ENCODE assay signal across 16 cellular contexts in the genomic region with DNA sequence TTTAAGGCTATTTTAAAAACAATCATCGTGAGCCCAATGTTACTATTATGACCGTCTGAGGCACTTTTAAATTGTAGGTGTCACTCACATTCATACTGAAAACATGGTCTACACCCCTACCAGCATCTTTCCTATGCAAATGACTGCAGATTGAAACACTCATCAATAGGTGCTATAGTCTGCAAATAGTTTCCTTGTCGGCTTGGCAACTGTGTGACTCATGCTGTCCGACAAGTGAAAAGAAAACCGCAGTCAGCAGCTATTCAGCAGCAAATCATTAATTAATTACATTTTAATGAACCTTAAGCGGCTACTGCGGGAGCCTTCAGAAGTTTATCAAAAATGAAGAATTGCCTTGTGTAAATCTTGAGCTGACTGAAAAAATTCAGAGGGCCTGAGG.
DNase-seq lines count a peak whose midpoint lies in the region; ATAC-seq and TF ChIP-seq lines count a peak whose summit lies in the region.
"Had no signal": no experiment of that assay in that cellular context is flagged by ENCODE, and none has a peak within 500 bp of the region (broad histone marks: within the 10 kb centered on the region; RNA-seq: fewer than 3 reads in every experiment).

No MANE protein-coding gene starts in this region.

- peak overlapping the region; percentile 61 for H3K27ac Mint-ChIP-seq in endodermal cell
- peak overlapping the region in 2 of 3 experiments; percentile 21 to 82 for H3K27ac Mint-ChIP-seq in nephron
- H3K27ac Mint-ChIP-seq in activated CD4-positive, alpha-beta memory T cell treated with anti-CD3 and anti-CD28 coated beads for 36 hours, result no peak overlapping the region
- H3K27ac Mint-ChIP-seq: activated B cell treated with CpG ODN at 0.5 μM for 24 hours; activated naive CD8-positive, alpha-beta T cell treated with anti-CD3 and anti-CD28 coated beads for 36 hours; stimulated activated naive CD8-positive, alpha-beta T cell treated with anti-CD3 and anti-CD28 coated beads, Interleukin-15, Interleukin-2, amounts not matched to agents 100 ng/mL and 50 ng/mL, for 24 hours had no signal

- no peaks in the 10 kb centered on the region for H3K79me2 ChIP-seq in osteoblast (ENCODE audit: insufficient read depth, low read length)

- H3K9me3 ChIP-seq in Panc1 (ENCODE audit: control insufficient read depth, insufficient read depth, low read depth, low read length) (no peaks in the 10 kb centered on the region), endodermal cell (ENCODE audit: control insufficient read depth, low read length) (no peaks in the 10 kb centered on the region), osteoblast (ENCODE audit: low read depth, low read length) (no peaks in the 10 kb centered on the region)
- H3K9me3 ChIP-seq: BLaER1 had no signal

- H3K9ac ChIP-seq in endodermal cell (ENCODE audit: extremely low read depth, low read length, poor library complexity, severe bottlenecking), result no peak overlapping the region
- H3K9ac ChIP-seq: BLaER1 had no signal

- H3K27me3 ChIP-seq in Panc1 (ENCODE audit: control insufficient read depth, insufficient read depth, low read length), result no peaks in the 10 kb centered on the region
- H3K27me3 ChIP-seq in endodermal cell (ENCODE audit: control insufficient read depth, insufficient read depth, low read length, poor library complexity, severe bottlenecking), result no peaks in the 10 kb centered on the region
- no peaks in the 10 kb centered on the region for H3K27me3 ChIP-seq in osteoblast (ENCODE audit: insufficient read depth, low read length)
- H3K27me3 ChIP-seq: BLaER1 had no signal

- H3K27me3 Mint-ChIP-seq in endodermal cell (ENCODE audit: insufficient read depth), result no peaks in the 10 kb centered on the region
- no peaks in the 10 kb centered on the region for H3K27me3 Mint-ChIP-seq in nephron (ENCODE audit: low read depth)
- no peaks in the 10 kb centered on the region for H3K27me3 Mint-ChIP-seq in activated CD4-positive, alpha-beta memory T cell treated with anti-CD3 and anti-CD28 coated beads for 36 hours
- H3K27me3 Mint-ChIP-seq: activated B cell treated with CpG ODN at 0.5 μM for 24 hours; activated naive CD8-positive, alpha-beta T cell treated with anti-CD3 and anti-CD28 coated beads for 36 hours; stimulated activated naive CD8-positive, alpha-beta T cell treated with anti-CD3 and anti-CD28 coated beads, Interleukin-15, Interleukin-2, amounts not matched to agents 100 ng/mL and 50 ng/mL, for 24 hours had no signal

- no peaks in the 10 kb centered on the region for H3K36me3 Mint-ChIP-seq in endodermal cell (ENCODE audit: low read depth)
- peaks cover 9% of the 10 kb centered on the region for H3K36me3 Mint-ChIP-seq in nephron (ENCODE audit: low read depth)
- H3K36me3 Mint-ChIP-seq in activated CD4-positive, alpha-beta memory T cell treated with anti-CD3 and anti-CD28 coated beads for 36 hours, result no peaks in the 10 kb centered on the region
- H3K36me3 Mint-ChIP-seq: activated naive CD8-positive, alpha-beta T cell treated with anti-CD3 and anti-CD28 coated beads for 36 hours had no signal

- no peak overlapping the region for H3K4me2 ChIP-seq in osteoblast (ENCODE audit: insufficient read depth, low read length)
- H3K4me2 ChIP-seq: BLaER1 had no signal

- 11 to 29% methylated on average over 4 to 7 of the region's 7 CpGs for WGBS in endodermal cell (ENCODE audit: insufficient coverage in 1 of 2, insufficient read length in 1 of 2), 2 experiments

- no TSS peak for BruUV-seq in Panc1 (replicated peaks; lab: Mats Ljungman, UMichigan)

- peak overlapping the region; percentile 87 for H3K27ac ChIP-seq in Panc1 (ENCODE audit: low read length)
- peak overlapping the region; percentile 21 for H3K27ac ChIP-seq in endodermal cell (ENCODE audit: low read depth, low read length)
- no peak overlapping the region for H3K27ac ChIP-seq in osteoblast (ENCODE audit: low read depth, low read length)
- H3K27ac ChIP-seq: BLaER1 had no signal

- no peaks in the 10 kb centered on the region for H4K20me1 ChIP-seq in osteoblast (ENCODE audit: insufficient read depth, low read length)
- H4K20me1 ChIP-seq: BLaER1 had no signal

- CTCF ChIA-PET in Panc1 (lab: Charles Lee), result no interaction called here
- CTCF ChIA-PET in activated CD4-positive, alpha-beta memory T cell treated with anti-CD3 and anti-CD28 coated beads for 36 hours (lab: Charles Lee), result no interaction called here

- H3K4me1 Mint-ChIP-seq in endodermal cell (peaks cover 28% of the 10 kb centered on the region), nephron (peaks cover 15% of the 10 kb centered on the region)
- no peaks in the 10 kb centered on the region for H3K4me1 Mint-ChIP-seq in activated CD4-positive, alpha-beta memory T cell treated with anti-CD3 and anti-CD28 coated beads for 36 hours (ENCODE audit: low read depth)
- H3K4me1 Mint-ChIP-seq: activated B cell treated with CpG ODN at 0.5 μM for 24 hours; activated naive CD8-positive, alpha-beta T cell treated with anti-CD3 and anti-CD28 coated beads for 36 hours had no signal

- TF ChIP-seq CTCF in Panc1 (IDR thresholded peaks at IDR 0.05), result no peak
- TF ChIP-seq CTCF in endodermal cell (conservative IDR thresholded peaks at IDR 0.05), result no peak
- no peak for TF ChIP-seq CTCF in nephron (IDR thresholded peaks at IDR 0.05; ENCODE audit: unreplicated experiment in 3 of 3)
- no peak for TF ChIP-seq CTCF in osteoblast (IDR thresholded peaks at IDR 0.05; ENCODE audit: extremely low read depth, low read depth, low read length)

- no peak for DNase-seq in Panc1 (ENCODE audit: low read depth, low spot score)
- DNase-seq in endodermal cell, result peak; percentile 58
- no peak for DNase-seq in activated CD4-positive, alpha-beta T cell treated with anti-CD3 and anti-CD28 coated beads, Interleukin-2, amount 50 U/mL, for 48 hours
- no peak for DNase-seq in osteoblast (ENCODE audit: insufficient read length, low spot score, missing footprints)
- DNase-seq in activated CD4-positive, alpha-beta memory T cell treated with anti-CD3 and anti-CD28 coated beads for 36 hours, result no peak
- DNase-seq: activated B cell treated with CpG ODN at 0.5 μM for 24 hours; activated CD8-positive, alpha-beta memory T cell treated with anti-CD3 and anti-CD28 coated beads, Interleukin-2, amount 50 U/mL, for 4 hours; activated naive CD8-positive, alpha-beta T cell treated with anti-CD3 and anti-CD28 coated beads for 36 hours; KG1; NCI-H1694 treated with DMSO at 0.1 percent for 48 hours; NCI-H82 had no signal

- no peak overlapping the region for H2AFZ ChIP-seq in osteoblast (ENCODE audit: low read length)

- in situ Hi-C loops in Panc1 (cut with HindIII; ENCODE audit: low pct_unique_long_range_greater_than_20kb, low sequenced_read_pairs), result no loop called here

- H3K4me3 Mint-ChIP-seq in endodermal cell (no peak overlapping the region), nephron (no peak overlapping the region)
- no peak overlapping the region for H3K4me3 Mint-ChIP-seq in activated CD4-positive, alpha-beta memory T cell treated with anti-CD3 and anti-CD28 coated beads for 36 hours
- H3K4me3 Mint-ChIP-seq: activated B cell treated with CpG ODN at 0.5 μM for 24 hours; activated naive CD8-positive, alpha-beta T cell treated with anti-CD3 and anti-CD28 coated beads for 36 hours; stimulated activated naive CD8-positive, alpha-beta T cell treated with anti-CD3 and anti-CD28 coated beads, Interleukin-15, Interleukin-2, amounts not matched to agents 100 ng/mL and 50 ng/mL, for 24 hours had no signal

- ATAC-seq in GM18520 (IDR thresholded peaks at IDR 0.05; ENCODE audit: unreplicated experiment), result peak; percentile 94
- peak; percentile 79; the same call in 1 of the 2 replicates for ATAC-seq in Panc1
- no peak for ATAC-seq in HG02571 (IDR thresholded peaks at IDR 0.05; ENCODE audit: unreplicated experiment)

- H3K4me3 ChIP-seq in Panc1 (ENCODE audit: low read depth in 2 of 2, low read length in 2 of 2) (no peak overlapping the region), endodermal cell (ENCODE audit: low read length) (no peak overlapping the region), osteoblast (ENCODE audit: insufficient read depth, low read length) (no peak overlapping the region)
- H3K4me3 ChIP-seq: BLaER1 had no signal

- POLR2A ChIA-PET in Panc1 (lab: Charles Lee), result no interaction called here
- POLR2A ChIA-PET in activated CD4-positive, alpha-beta memory T cell treated with anti-CD3 and anti-CD28 coated beads for 36 hours (lab: Charles Lee), result no interaction called here

- intact Hi-C loops in Panc1 (cut with micrococcal nuclease; ENCODE audit: unreplicated experiment), result loop anchor here (2.0 to 10.0 kb wide), 2 partner anchors 133 to 253 kb away; a partner anchor contains a TSS
- intact Hi-C loops in activated CD4-positive, alpha-beta memory T cell treated with anti-CD3 and anti-CD28 coated beads for 36 hours (cut with micrococcal nuclease), result no loop called here

- H3K4me1 ChIP-seq in Panc1 (ENCODE audit: control insufficient read depth, insufficient read depth, low read length) (peaks cover 63% of the 10 kb centered on the region), endodermal cell (ENCODE audit: control insufficient read depth, insufficient read depth, low read length) (peaks cover 5% of the 10 kb centered on the region), osteoblast (ENCODE audit: insufficient read depth, low read length) (peaks cover 6% of the 10 kb centered on the region)
- H3K4me1 ChIP-seq: BLaER1 had no signal

- no peaks in the 10 kb centered on the region for H3K9me3 Mint-ChIP-seq in endodermal cell
- H3K9me3 Mint-ChIP-seq in nephron, result no peaks in the 10 kb centered on the region
- H3K9me3 Mint-ChIP-seq in activated CD4-positive, alpha-beta memory T cell treated with anti-CD3 and anti-CD28 coated beads for 36 hours, result no peaks in the 10 kb centered on the region
- H3K9me3 Mint-ChIP-seq: activated B cell treated with CpG ODN at 0.5 μM for 24 hours; activated naive CD8-positive, alpha-beta T cell treated with anti-CD3 and anti-CD28 coated beads for 36 hours had no signal

- no peaks in the 10 kb centered on the region; the same call in 1 of the 2 replicates for H3K36me3 ChIP-seq in Panc1 (ENCODE audit: control insufficient read depth, insufficient read depth, low read length)
- H3K36me3 ChIP-seq in endodermal cell (ENCODE audit: control insufficient read depth, insufficient read depth, low read length), result no peaks in the 10 kb centered on the region
- H3K36me3 ChIP-seq in osteoblast (ENCODE audit: insufficient read depth, low read length), result no peaks in the 10 kb centered on the region
- H3K36me3 ChIP-seq: BLaER1 had no signal
